Comparison of ENCODE assay signal across 19 cellular contexts in the genomic region with DNA sequence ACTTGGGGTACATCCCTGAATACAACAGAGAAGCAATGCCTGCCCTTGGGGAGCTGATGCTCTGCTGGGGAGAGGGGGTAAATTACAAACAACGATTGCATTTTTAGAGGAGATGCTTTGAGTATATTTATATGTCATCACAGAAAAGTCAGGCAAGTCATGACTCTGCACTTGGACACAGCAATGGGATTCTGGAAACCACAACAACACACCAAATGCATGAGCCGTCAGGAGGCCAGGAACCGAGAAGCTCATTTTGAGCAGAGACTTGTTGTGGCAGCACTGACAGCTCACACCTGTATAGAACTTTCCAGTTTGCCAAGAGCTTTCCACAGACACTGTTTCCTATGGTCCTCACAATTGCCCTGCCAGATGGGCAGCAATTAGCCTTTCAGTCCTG.
"Had no signal": no experiment of that assay in that cellular context is flagged by ENCODE, and none has a peak within 500 bp of the region (broad histone marks: within the 10 kb centered on the region; RNA-seq: fewer than 3 reads in every experiment).

No MANE protein-coding gene starts in this region.

- H3K36me3 Mint-ChIP-seq: mesothelial cell of epicardium; stimulated activated effector memory CD8-positive, alpha-beta T cell treated with anti-CD3 and anti-CD28 coated beads, Interleukin-12 subunit alpha, Interleukin-12 subunit beta, amount 100 ng/mL, for 72 hours had no signal

- DNase-seq: activated CD4-positive, alpha-beta T cell treated with anti-CD3 and anti-CD28 coated beads, Interleukin-2, amount 50 U/mL, for 48 hours; activated gamma-delta T cell treated with Interleukin-2 at 50 U/mL for 16 hours; activated naive CD8-positive, alpha-beta T cell treated with anti-CD3 and anti-CD28 coated beads for 36 hours; amniotic stem cell; body of pancreas; lower lobe of right lung; stimulated activated CD4-positive, alpha-beta T cell treated with anti-CD3 and anti-CD28 coated beads, Interleukin-4, amount 100 ng/mL, for 24 hours; stomach; SW 1271; T-helper 2 cell; upper lobe of left lung had no signal

- H3K27ac ChIP-seq: coronary artery, hepatocyte, lower lobe of right lung, thoracic aorta, upper lobe of left lung had no signal

- H3K9me3 Mint-ChIP-seq: central memory CD8-positive, alpha-beta T cell; mesothelial cell of epicardium had no signal

- H3K36me3 ChIP-seq: lower lobe of right lung, stomach, thoracic aorta, upper lobe of left lung had no signal

- ATAC-seq: body of pancreas; esophagus mucosa; lower lobe of right lung; natural killer cell treated with Interleukin-12 subunit alpha and Interleukin-12 subunit beta and Interleukin-15 and Interleukin-18, amount 100 ng/mL, for 72 hours; stimulated activated effector memory CD8-positive, alpha-beta T cell treated with anti-CD3 and anti-CD28 coated beads, Interleukin-12 subunit alpha, Interleukin-12 subunit beta, amount 100 ng/mL, for 72 hours had no signal

- H3K27me3 ChIP-seq: body of pancreas, stomach, upper lobe of left lung had no signal

- H3K27ac Mint-ChIP-seq: activated naive CD8-positive, alpha-beta T cell treated with anti-CD3 and anti-CD28 coated beads for 36 hours; mesothelial cell of epicardium; stimulated activated effector memory CD8-positive, alpha-beta T cell treated with anti-CD3 and anti-CD28 coated beads, Interleukin-12 subunit alpha, Interleukin-12 subunit beta, amount 100 ng/mL, for 72 hours had no signal

- H3K9me3 ChIP-seq: body of pancreas, lower lobe of right lung, stomach, thoracic aorta, upper lobe of left lung had no signal

- H3K4me3 ChIP-seq: body of pancreas, coronary artery, hepatocyte, lower lobe of right lung, stomach, thoracic aorta, upper lobe of left lung had no signal
